Comparison of ENCODE assay signal across 13 cellular contexts in genomic region chr2:19932928-19933327, GRCh38. TPM values are rescaled to one million over a fixed set of nuclear protein-coding genes. Genes with fewer than 3 reads are reported as not detected.
A peak's percentile ranks its signal among the peaks of the same experiment; 100 is the strongest.
DNase-seq lines count a peak whose midpoint lies in the region; ATAC-seq and TF ChIP-seq lines count a peak whose summit lies in the region.
"Had no signal": no experiment of that assay in that cellular context is flagged by ENCODE, and none has a peak within 500 bp of the region (broad histone marks: within the 10 kb centered on the region; RNA-seq: fewer than 3 reads in every experiment).

No MANE protein-coding gene starts in this region.

- peak; percentile 11; the same call in 1 of the 2 replicates for TF ChIP-seq CTCF in PC-9 (conservative IDR thresholded peaks at IDR 0.05)
- TF ChIP-seq CTCF in foreskin keratinocyte (conservative IDR thresholded peaks at IDR 0.05), result no peak

- DNase-seq in PC-9, result no peak
- DNase-seq in foreskin keratinocyte, result no peak
- no peak for DNase-seq in stimulated activated naive CD4-positive, alpha-beta T cell (lab: John Stamatoyannopoulos, UW)
- no peak for DNase-seq in Kasumi-1 (lab: John Stamatoyannopoulos, UW)
- no peak for DNase-seq in Right ventricle myocardium superior
- no peak for DNase-seq in HuH-7 (ENCODE audit: low spot score)
- DNase-seq: activated CD4-positive, alpha-beta T cell treated with anti-CD3 and anti-CD28 coated beads, Interleukin-2, amount 50 U/mL, for 4 hours; activated naive CD4-positive, alpha-beta T cell treated with anti-CD3 and anti-CD28 coated beads, Interleukin-2, amount 50 U/mL, for 16 hours; NCI-H146 had no signal

- H3K4me3 ChIP-seq in PC-9, result peak overlapping the region; percentile 48
- H3K4me3 ChIP-seq: BLaER1 treated with 17β-estradiol and CSF1 and Interleukin-3, amounts not matched to agents 10 nM and 100 nM; coronary artery had no signal

- peak overlapping the region; percentile 89; the same call in 1 of the 2 replicates for H2AFZ ChIP-seq in PC-9

- peak overlapping the region; percentile 82 for H3K4me2 ChIP-seq in PC-9
- H3K4me2 ChIP-seq: BLaER1 treated with 17β-estradiol and CSF1 and Interleukin-3, amounts not matched to agents 10 nM and 100 nM had no signal

- peaks cover 60% of the 10 kb centered on the region for H3K36me3 ChIP-seq in PC-9 (ENCODE audit: low read depth)
- H3K36me3 ChIP-seq: BLaER1 treated with 17β-estradiol and CSF1 and Interleukin-3, amounts not matched to agents 10 nM and 100 nM had no signal

- POLR2A ChIA-PET in PC-9 (lab: Charles Lee; ENCODE audit: unreplicated experiment), result interaction anchor here (0.7 to 0.8 kb wide), 2 partner anchors 95 to 114 kb away, joined by 5 to 17 read pairs; no protein-coding TSS in a partner anchor

- H3K79me2 ChIP-seq in PC-9 (ENCODE audit: low read depth), result no peaks in the 10 kb centered on the region

- peaks cover 24% of the 10 kb centered on the region for H3F3A ChIP-seq in PC-9 (ENCODE audit: insufficient read depth, low read depth)

- CTCF ChIA-PET in PC-9 (lab: Charles Lee), result no interaction called here

- no peaks in the 10 kb centered on the region; the same call in 1 of the 2 replicates for H3K9me2 ChIP-seq in PC-9 (ENCODE audit: insufficient read depth)

- H3K27ac ChIP-seq in PC-9, result peak overlapping the region; percentile 97
- H3K27ac ChIP-seq in foreskin keratinocyte, result peak overlapping the region; percentile 63
- H3K27ac ChIP-seq: BLaER1 treated with 17β-estradiol and CSF1 and Interleukin-3, amounts not matched to agents 10 nM and 100 nM; coronary artery had no signal

- H4K20me1 ChIP-seq in PC-9 (ENCODE audit: insufficient read depth), result no peaks in the 10 kb centered on the region
- H4K20me1 ChIP-seq: BLaER1 treated with 17β-estradiol and CSF1 and Interleukin-3, amounts not matched to agents 10 nM and 100 nM had no signal

- H3K4me1 ChIP-seq in PC-9 (replicated peaks; ENCODE audit: insufficient read depth) (peaks cover 35% of the 10 kb centered on the region), foreskin keratinocyte (peaks cover 22% of the 10 kb centered on the region)
- H3K4me1 ChIP-seq: BLaER1 treated with 17β-estradiol and CSF1 and Interleukin-3, amounts not matched to agents 10 nM and 100 nM had no signal

- intact Hi-C loops in PC-9 (cut with micrococcal nuclease; ENCODE audit: unreplicated experiment) (loop anchor here (1.0 to 10.0 kb wide), 3 partner anchors 20 to 128 kb away; no protein-coding TSS in a partner anchor), Right ventricle myocardium superior (cut with DNase I) (no loop called here)

- ATAC-seq in GM18511 (IDR thresholded peaks at IDR 0.05; ENCODE audit: unreplicated experiment) (peak; percentile 39), GM21723 (IDR thresholded peaks at IDR 0.05; ENCODE audit: unreplicated experiment) (peak; percentile 40), foreskin keratinocyte (no peak), Right ventricle myocardium superior (ENCODE audit: poor library complexity) (no peak)

- BruUV-seq in PC-9 (replicated peaks; lab: Mats Ljungman, UMichigan), result TSS peak; percentile 78

- H3K27me3 ChIP-seq in PC-9 (ENCODE audit: insufficient read depth, low read depth), result no peaks in the 10 kb centered on the region
- no peaks in the 10 kb centered on the region for H3K27me3 ChIP-seq in foreskin keratinocyte
- H3K27me3 ChIP-seq: BLaER1 treated with 17β-estradiol and CSF1 and Interleukin-3, amounts not matched to agents 10 nM and 100 nM had no signal

- peaks cover 35% of the 10 kb centered on the region for H3K9me3 ChIP-seq in PC-9 (ENCODE audit: insufficient read depth, low read depth)

RNA-seq across cellular contexts. Expression of gene TTC32, which starts 31.1 kb away (rescaled TPM):
- total RNA-seq in PC-9 (2021) (27.9 and 36.2 TPM in 2 replicates), foreskin keratinocyte (4.2 and 5.2 TPM in 2 replicates), Right ventricle myocardium superior (3.3 TPM)
- 2.8 and 5.2 TPM in 2 replicates for polyA plus RNA-seq in foreskin keratinocyte

RNA-seq across cellular contexts. Expression of gene WDR35, which starts 57.0 kb away (rescaled TPM):
- total RNA-seq in PC-9 (2021) (7.4 and 8.2 TPM in 2 replicates), foreskin keratinocyte (8.8 and 9.0 TPM in 2 replicates), Right ventricle myocardium superior (4.2 TPM)
- 1.9 and 2.6 TPM in 2 replicates for polyA plus RNA-seq in foreskin keratinocyte

Comparison
In these comparisons a context has a peak if more than half of its experiments do, and no peak if none do; other contexts are left out.
1. ATAC-seq: peak in GM18511 (single experiment) and GM21723 (single experiment); none in foreskin keratinocyte (single experiment) and Right ventricle myocardium superior (single experiment).